Comparison of ENCODE assay signal across 25 cellular contexts in genomic region chr1:111658622-111659021, GRCh38. TPM values are rescaled to one million over a fixed set of nuclear protein-coding genes. Genes with fewer than 3 reads are reported as not detected.
A peak's percentile ranks its signal among the peaks of the same experiment; 100 is the strongest.
DNase-seq lines count a peak whose midpoint lies in the region; ATAC-seq, FAIRE-seq and TF ChIP-seq lines count a peak whose summit lies in the region.
"Had no signal": no experiment of that assay in that cellular context is flagged by ENCODE, and none has a peak within 500 bp of the region (broad histone marks: within the 10 kb centered on the region; RNA-seq: fewer than 3 reads in every experiment).

No MANE protein-coding gene starts in this region.

- H3K4me3 Mint-ChIP-seq in CD4-positive, CD25-positive, alpha-beta regulatory T cell = peak overlapping the region in 1 of 4 donors; percentile 22
- H3K4me3 Mint-ChIP-seq: B cell had no signal

- no peak overlapping the region for H2AK5ac ChIP-seq in mesendoderm (ENCODE audit: low read length)

- H4K8ac ChIP-seq in mesendoderm (ENCODE audit: low read depth, low read length) = no peak overlapping the region

- H3K27ac ChIP-seq in CD4-positive, CD25-positive, alpha-beta regulatory T cell (ENCODE audit: insufficient read depth, low read length, poor library complexity, severe bottlenecking) = no peak overlapping the region
- H3K27ac ChIP-seq in mesendoderm (ENCODE audit: low read depth, low read length) = no peak overlapping the region
- H3K27ac ChIP-seq: 22Rv1, RWPE1 had no signal

- peaks cover 5% of the 10 kb centered on the region for H3K79me2 ChIP-seq in mesendoderm (ENCODE audit: control insufficient read depth, insufficient read depth, low read length)

- no peak overlapping the region for H2BK5ac ChIP-seq in mesendoderm (ENCODE audit: low read length)

- peaks cover 2% of the 10 kb centered on the region for H3K79me1 ChIP-seq in mesendoderm (ENCODE audit: low read length)

- H3K36me3 ChIP-seq in CD4-positive, CD25-positive, alpha-beta regulatory T cell (ENCODE audit: control insufficient read depth, insufficient read depth, low read length) = peaks cover 9% of the 10 kb centered on the region
- H3K36me3 ChIP-seq in mesendoderm (ENCODE audit: control insufficient read depth, insufficient read depth, low read length) = no peaks in the 10 kb centered on the region

- no peak for TF ChIP-seq POLR2A in H54 (IDR thresholded peaks at IDR 0.05; ENCODE audit: low read depth, low read length)

- no peak overlapping the region for H3K23ac ChIP-seq in mesendoderm (ENCODE audit: low read length)

- no peaks in the 10 kb centered on the region for H3K9me3 ChIP-seq in CD4-positive, CD25-positive, alpha-beta regulatory T cell (ENCODE audit: control insufficient read depth in 2 of 2, low read length in 2 of 2)

- H3K4ac ChIP-seq in mesendoderm (ENCODE audit: low read depth, low read length) = no peak overlapping the region

- WGBS in mesendoderm (ENCODE audit: extremely low coverage, insufficient coverage, low lambda C conversion rate) = no CpG with 5 or more reads among the region's 5 CpGs

- H2BK15ac ChIP-seq in mesendoderm (replicated peaks; ENCODE audit: low read depth) = no peak overlapping the region

- H3K9me3 Mint-ChIP-seq in CD4-positive, CD25-positive, alpha-beta regulatory T cell = no peaks in the 10 kb centered on the region

- H3K4me1 ChIP-seq in CD4-positive, CD25-positive, alpha-beta regulatory T cell (ENCODE audit: control insufficient read depth, insufficient read depth, low read length, poor library complexity, severe bottlenecking) = peaks cover 77% of the 10 kb centered on the region
- H3K4me1 ChIP-seq in mesendoderm (ENCODE audit: control insufficient read depth, low read depth, low read length) = no peaks in the 10 kb centered on the region

- no peak overlapping the region for H3K56ac ChIP-seq in mesendoderm (ENCODE audit: low read length)

- H3K27me3 ChIP-seq in CD4-positive, CD25-positive, alpha-beta regulatory T cell (ENCODE audit: control insufficient read depth, insufficient read depth, low read length) = no peaks in the 10 kb centered on the region
- no peaks in the 10 kb centered on the region for H3K27me3 ChIP-seq in mesendoderm (ENCODE audit: insufficient read depth, low read length, poor library complexity)

- peak overlapping the region in 2 of 3 donors; percentile 32 to 54 for H3K27ac Mint-ChIP-seq in CD4-positive, CD25-positive, alpha-beta regulatory T cell
- H3K27ac Mint-ChIP-seq: B cell had no signal

- no peaks in the 10 kb centered on the region for H3K27me3 Mint-ChIP-seq in CD4-positive, CD25-positive, alpha-beta regulatory T cell
- H3K27me3 Mint-ChIP-seq: B cell had no signal

- H3K9ac ChIP-seq in mesendoderm (ENCODE audit: low read length) = no peak overlapping the region

- peak overlapping the region; percentile 27 for H3K4me3 ChIP-seq in CD4-positive, CD25-positive, alpha-beta regulatory T cell (ENCODE audit: low read depth, low read length)
- H3K4me3 ChIP-seq in mesendoderm (ENCODE audit: low read length) = no peak overlapping the region
- H3K4me3 ChIP-seq: GM12878, PC-9 had no signal

- H2BK120ac ChIP-seq in mesendoderm (ENCODE audit: low read depth, low read length) = no peak overlapping the region

- no peak overlapping the region for H3K4me2 ChIP-seq in mesendoderm (ENCODE audit: low read length)
- H3K4me2 ChIP-seq: PC-9 had no signal

- H3K18ac ChIP-seq in mesendoderm (ENCODE audit: low read length) = no peak overlapping the region

- peaks cover 38 to 62% (median 47%) of the 10 kb centered on the region in 4 donors for H3K4me1 Mint-ChIP-seq in CD4-positive, CD25-positive, alpha-beta regulatory T cell

- H3K36me3 Mint-ChIP-seq in CD4-positive, CD25-positive, alpha-beta regulatory T cell = peaks cover 14% of the 10 kb centered on the region

- peak; percentile 53 for FAIRE-seq in H54 (lab: Jason Lieb, UNC)
- FAIRE-seq: GM12878, GM18507 had no signal

- DNase-seq in NCI-H82 (lab: John Stamatoyannopoulos, UW) = peak; percentile 40
- DNase-seq in NCI-H82 treated with DMSO at 0.1 percent for 48 hours (lab: John Stamatoyannopoulos, UW; ENCODE audit: unreplicated experiment) = no peak
- DNase-seq in CD4-positive, CD25-positive, alpha-beta regulatory T cell = no peak
- no peak for DNase-seq in H54 (ENCODE audit: insufficient read length, low spot score)
- peak; percentile 14 for DNase-seq in mesendoderm
- no peak for DNase-seq in SW480 (ENCODE audit: low spot score)
- DNase-seq in left lobe of liver (ENCODE audit: low spot score) = no peak
- DNase-seq: Calu3, EL, GOT3, KBM-7, MV-4-11, NCI-H1417, NCI-H187 treated with DMSO at 0.1 percent for 48 hours, NCI-H2227 treated with DMSO at 0.1 percent for 48 hours, NCI-H510A treated with DMSO at 0.1 percent for 48 hours, NCI-H774, PC-9, SIG-M5 had no signal

- no peak for ATAC-seq in CD4-positive, CD25-positive, alpha-beta regulatory T cell (ENCODE audit: low read depth in 2 of 2)
- ATAC-seq in GM18517 (IDR thresholded peaks at IDR 0.05; ENCODE audit: unreplicated experiment) = no peak
- ATAC-seq in left lobe of liver = no peak
- ATAC-seq: GM12878 had no signal

- H4K5ac ChIP-seq in mesendoderm (ENCODE audit: low read length) = no peak overlapping the region

RNA-seq across cellular contexts. Expression of gene RAP1A, which starts 39.0 kb away (rescaled TPM):
- total RNA-seq in CD4-positive, CD25-positive, alpha-beta regulatory T cell = 143 TPM
- 10 to 100 TPM; 72.8 to 91.3 (median 78.2) TPM for polyA plus RNA-seq in CD4-positive, CD25-positive, alpha-beta regulatory T cell
- 46.5 TPM for polyA plus RNA-seq in mesendoderm (2013, experiment 1 of 2)
- polyA plus RNA-seq in mesendoderm (2013, experiment 2 of 2) = 49.2 TPM
- total RNA-seq in left lobe of liver = 30.0 TPM

Comparison
In these comparisons a context has a peak if more than half of its experiments do, and no peak if none do; other contexts are left out.
1. DNase-seq: peak in NCI-H82 (single experiment) and mesendoderm (single experiment); none in NCI-H82 treated with DMSO at 0.1 percent for 48 hours (single experiment), CD4-positive, CD25-positive, alpha-beta regulatory T cell (0 of 3), H54 (single experiment), SW480 (single experiment) and left lobe of liver (single experiment).